3 cellular contexts compared by ENCODE assay signal in genomic region chr1:208183977-208184901, GRCh38.
TF ChIP-seq lines count a peak whose summit lies in the region.

No MANE protein-coding gene starts in this region.

TF ChIP-seq in A549, 52 proteins besides CTCF, POLR2A, EP300 and RAD21:
- TF ChIP-seq HOXB13 (CRISPR knock-in tag; IDR thresholded peaks at IDR 0.05; ENCODE audit: low read depth) (no peak), CEBPB (IDR thresholded peaks at IDR 0.05) (peak; percentile 90 to 91), BCL3 (IDR thresholded peaks at IDR 0.05) (peak; percentile 82; the same call in 1 of the 3 replicates), ZFP36 (IDR thresholded peaks at IDR 0.05; ENCODE audit: borderline replicate concordance, partially characterized antibody) (no peak), HOXA7 (CRISPR knock-in tag; IDR thresholded peaks at IDR 0.05) (no peak), JUN (IDR thresholded peaks at IDR 0.05) (peak; percentile 72 to 91; a peak in 3 of 5 replicates), SMC3 (IDR thresholded peaks at IDR 0.05) (peak; percentile 41; the same call in 2 of the 3 replicates), MAX (IDR thresholded peaks at IDR 0.05) (peak; percentile 78), GATA3 (IDR thresholded peaks at IDR 0.05; ENCODE audit: borderline replicate concordance) (peak; percentile 99), POLR2AphosphoS2 (conservative IDR thresholded peaks at IDR 0.05; ENCODE audit: low read length) (no peak), HES2 (IDR thresholded peaks at IDR 0.05) (peak; percentile 50; the same call in 1 of the 2 replicates), PBX3 (IDR thresholded peaks at IDR 0.05) (peak; percentile 70; the same call in 1 of the 2 replicates), JUNB (IDR thresholded peaks at IDR 0.05) (peak; percentile 92), HEYL (CRISPR knock-in tag; IDR thresholded peaks at IDR 0.05) (no peak), HOXB5 (CRISPR knock-in tag; IDR thresholded peaks at IDR 0.05) (0 out of 2 replicates have a peak, but pooled peaks have one; percentile 37), FOSL2 (IDR thresholded peaks at IDR 0.05) (peak; percentile 70), FOSL2 (CRISPR knock-in tag; IDR thresholded peaks at IDR 0.05) (peak; percentile 61; the same call in 1 of the 2 replicates)

TF ChIP-seq in K562, 482 proteins besides CTCF, POLR2A, EP300 and RAD21 (continues in another document):
- TF ChIP-seq ZNF224 (CRISPR knock-in tag; IDR thresholded peaks at IDR 0.05) (no peak), KLF13 (tag; IDR thresholded peaks at IDR 0.05; ENCODE audit: borderline replicate concordance, low read depth) (peak; percentile 37; the same call in 1 of the 2 replicates), NFE2 (IDR thresholded peaks at IDR 0.05; ENCODE audit: low read depth) (peak; percentile 54; the same call in 1 of the 2 replicates), EGR1 (conservative IDR thresholded peaks at IDR 0.05) (peak; percentile 85), FOXK2 (conservative IDR thresholded peaks at IDR 0.05 in 1 of 2, IDR thresholded peaks at IDR 0.05 in 1 of 2; ENCODE audit: low read depth in 2 of 2) (peak; percentile 68 to 72; a peak in 3 of 4 replicates), TCF7L2 (IDR thresholded peaks at IDR 0.05; ENCODE audit: low read depth, low read length) (no peak), SRSF3 (IDR thresholded peaks at IDR 0.05; ENCODE audit: insufficient read depth, low read length) (no peak), TFAP4 (CRISPR knock-in tag; IDR thresholded peaks at IDR 0.05; ENCODE audit: borderline replicate concordance) (peak; percentile 48; the same call in 1 of the 2 replicates), LCOR (CRISPR knock-in tag; IDR thresholded peaks at IDR 0.05) (0 out of 2 replicates have a peak, but pooled peaks have one; percentile 58), ZBTB43 (CRISPR knock-in tag; IDR thresholded peaks at IDR 0.05) (no peak), CREB1 (IDR thresholded peaks at IDR 0.05) (peak; percentile 59; the same call in 1 of the 2 replicates), CREB1 (CRISPR knock-in tag; IDR thresholded peaks at IDR 0.05) (no peak), VEZF1 (CRISPR knock-in tag; IDR thresholded peaks at IDR 0.05) (peak; percentile 80), ZHX1 (conservative IDR thresholded peaks at IDR 0.05; ENCODE audit: low read length) (no peak), CHD4 (IDR thresholded peaks at IDR 0.05; ENCODE audit: insufficient read depth, insufficient replicate concordance, low read depth, low read length, poor library complexity, severe bottlenecking) (no peak), HSF4 (CRISPR knock-in tag; IDR thresholded peaks at IDR 0.05; ENCODE audit: borderline replicate concordance) (no peak), TBP (optimal IDR thresholded peaks at IDR 0.05; ENCODE audit: low read depth, low read length) (peak; percentile 12), MTA2 (IDR thresholded peaks at IDR 0.05; ENCODE audit: low read depth) (peak; percentile 69), DMBX1 (CRISPR knock-in tag; IDR thresholded peaks at IDR 0.05; ENCODE audit: borderline replicate concordance) (peak; percentile 34; the same call in 1 of the 2 replicates), ZNF384 (IDR thresholded peaks at IDR 0.05; ENCODE audit: low read depth, low read length) (peak; percentile 100), HLTF (IDR thresholded peaks at IDR 0.05) (no peak), CGGBP1 (CRISPR knock-in tag; IDR thresholded peaks at IDR 0.05) (no peak)

TF ChIP-seq in HepG2, 621 proteins besides CTCF, POLR2A, EP300 and RAD21:
- TF ChIP-seq MYC (CRISPR knock-in tag; IDR thresholded peaks at IDR 0.05; ENCODE audit: borderline replicate concordance) (no peak), FOSL2 (CRISPR knock-in tag; IDR thresholded peaks at IDR 0.05) (peak; percentile 40; the same call in 1 of the 2 replicates)
TF ChIP-seq in HepG2: peak in this region for 1.
